Comparison of ENCODE assay signal across 19 cellular contexts in genomic region chr5:81767938-81768337, GRCh38.
"Had no signal": no experiment of that assay in that cellular context is flagged by ENCODE, and none has a peak within 500 bp of the region (broad histone marks: within the 10 kb centered on the region; RNA-seq: fewer than 3 reads in every experiment).

No MANE protein-coding gene starts in this region.

- H3K4me1 ChIP-seq: adrenal gland, upper lobe of right lung had no signal

- H3K9me3 ChIP-seq: adrenal gland, gastroesophageal sphincter, neutrophil, upper lobe of right lung had no signal

- H3K27me3 ChIP-seq: adrenal gland, gastroesophageal sphincter, heart right ventricle, neutrophil, upper lobe of right lung had no signal

- H3K36me3 ChIP-seq: adrenal gland, gastroesophageal sphincter, heart right ventricle, neutrophil, upper lobe of right lung, WERI-Rb-1 had no signal

- DNase-seq: activated CD4-positive, alpha-beta T cell treated with anti-CD3 and anti-CD28 coated beads, Interleukin-2, amount 50 U/mL, for 48 hours; activated effector memory CD4-positive, alpha-beta T cell treated with Interleukin-2 at 50 U/mL for 16 hours; activated naive CD4-positive, alpha-beta T cell treated with anti-CD3 and anti-CD28 coated beads, Interleukin-2, amount 50 U/mL, for 16 hours; adrenal gland; cerebellar nuclear complex; effector memory CD8-positive, alpha-beta T cell; heart right ventricle; left cardiac atrium; naive B cell; posterior cingulate gyrus; right cardiac atrium; small intestine; stimulated activated CD4-positive, alpha-beta T cell treated with anti-CD3 and anti-CD28 coated beads, Interleukin-4, amount 100 ng/mL, for 24 hours; stimulated activated naive CD8-positive, alpha-beta T cell treated with anti-CD3 and anti-CD28 coated beads, Interleukin-15, Interleukin-2, amounts not matched to agents 100 U/mL and 50 U/mL, for 24 hours; upper lobe of right lung; WERI-Rb-1 had no signal

- H3K27ac ChIP-seq: adrenal gland, heart right ventricle, neutrophil, upper lobe of right lung, WERI-Rb-1 had no signal

- H3K4me3 ChIP-seq: adrenal gland, gastroesophageal sphincter, heart right ventricle, lung, upper lobe of right lung had no signal
